ENCODE assay signal across 22 cellular contexts in the genomic region with DNA sequence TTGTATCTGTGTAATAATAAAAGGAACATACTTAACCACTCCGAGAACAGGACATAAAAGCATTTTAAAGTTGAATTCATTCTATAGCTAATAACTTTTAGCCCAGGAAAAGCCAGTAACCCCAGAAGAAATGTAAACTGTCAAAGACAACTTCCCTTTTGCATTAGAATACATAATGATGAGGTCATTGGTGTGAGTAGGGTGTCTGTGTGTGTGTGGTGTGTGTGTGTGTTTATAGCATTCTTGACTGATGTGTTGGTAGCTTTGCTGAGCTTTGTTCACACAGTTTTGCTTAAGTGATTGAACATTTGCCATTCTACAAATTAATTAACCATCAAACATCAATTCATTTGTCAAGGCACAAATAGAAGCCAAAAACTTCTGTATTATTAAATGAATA.
"Had no signal": no experiment of that assay in that cellular context is flagged by ENCODE, and none has a peak within 500 bp of the region (broad histone marks: within the 10 kb centered on the region; RNA-seq: fewer than 3 reads in every experiment).

No MANE protein-coding gene starts in this region.

- H3K36me3 ChIP-seq: breast epithelium had no signal

- H3K4me3 ChIP-seq: breast epithelium had no signal

- DNase-seq: activated B cell treated with CpG ODN at 0.5 μM for 24 hours; activated CD4-positive, alpha-beta T cell treated with anti-CD3 and anti-CD28 coated beads for 1 hour; activated CD4-positive, alpha-beta T cell treated with anti-CD3 and anti-CD28 coated beads, Interleukin-2, amount 10 ng/mL, durations not matched to agents 24 days and 14 days; activated CD4-positive, alpha-beta T cell treated with anti-CD3 and anti-CD28 coated beads, Interleukin-2, amount 50 U/mL, for 48 hours; activated CD8-positive, alpha-beta memory T cell treated with anti-CD3 and anti-CD28 coated beads for 24 hours; activated gamma-delta T cell; activated naive CD4-positive, alpha-beta T cell treated with anti-CD3 and anti-CD28 coated beads, Interleukin-2, amount 10 ng/mL, durations not matched to agents 7 days and 5 days; activated naive CD8-positive, alpha-beta T cell treated with anti-CD3 and anti-CD28 coated beads for 36 hours; activated T-cell treated with anti-CD3 and anti-CD28 coated beads, Interleukin-2, amount 50 U/mL, for 4 hours; anterior cingulate cortex; central memory CD4-positive, alpha-beta T cell; MM.1S; NCI-H1105 treated with DMSO at 0.1 percent for 48 hours; NCI-H1436 treated with DMSO at 0.1 percent for 48 hours; NCI-H187; NCI-H2081; NCI-H446; NCI-H524; SHP77 treated with DMSO at 0.1 percent for 48 hours had no signal

- H3K27me3 ChIP-seq: breast epithelium had no signal

- FAIRE-seq: RCC 7860 had no signal

- ATAC-seq: activated T-cell treated with anti-CD3 and anti-CD28 coated beads, Interleukin-2, amount 50 U/mL, for 4 hours; activated T-helper 17 cell treated with anti-CD3 and anti-CD28 coated beads, Interleukin-2, amount 50 U/mL, for 72 hours had no signal

- H3K4me1 ChIP-seq: breast epithelium had no signal

- H3K27ac ChIP-seq: breast epithelium had no signal
